ENCODE assay signal across 27 cellular contexts in genomic region chr12:113577464-113578121, GRCh38.
"Had no signal": no experiment of that assay in that cellular context is flagged by ENCODE, and none has a peak within 500 bp of the region (broad histone marks: within the 10 kb centered on the region; RNA-seq: fewer than 3 reads in every experiment).

No MANE protein-coding gene starts in this region.

- H3K4me1 Mint-ChIP-seq: activated CD4-positive, alpha-beta memory T cell treated with anti-CD3 and anti-CD28 coated beads, Interleukin-2, amount 10 ng/mL, durations not matched to agents 7 days and 5 days; activated CD4-positive, alpha-beta T cell treated with anti-CD3 and anti-CD28 coated beads, Interleukin-2, amount 10 ng/mL, durations not matched to agents 24 days and 14 days; activated T-helper 17 cell treated with anti-CD3 and anti-CD28 coated beads, Interleukin-2, amount 50 U/mL, for 72 hours; stimulated activated effector memory CD8-positive, alpha-beta T cell treated with anti-CD3 and anti-CD28 coated beads, Interleukin-12 subunit alpha, Interleukin-12 subunit beta, amount 100 ng/mL, for 72 hours; T-helper 17 cell had no signal

- ATAC-seq: activated T-cell treated with anti-CD3 and anti-CD28 coated beads, Interleukin-2, amount 50 U/mL, for 4 hours; activated T-helper 17 cell treated with anti-CD3 and anti-CD28 coated beads, Interleukin-2, amount 50 U/mL, for 72 hours; foreskin keratinocyte; heart left ventricle; left ventricle myocardium superior; mucosa of descending colon; natural killer cell treated with Interleukin-12 subunit alpha and Interleukin-12 subunit beta and Interleukin-15 and Interleukin-18, amount 100 ng/mL, for 72 hours; right lobe of liver; stimulated activated effector memory CD8-positive, alpha-beta T cell treated with anti-CD3 and anti-CD28 coated beads, Interleukin-12 subunit alpha, Interleukin-12 subunit beta, amount 100 ng/mL, for 72 hours; T-helper 17 cell had no signal

- H3K4me3 ChIP-seq: esophagus muscularis mucosa, heart left ventricle, mucosa of descending colon, right lobe of liver, thoracic aorta had no signal

- H3K36me3 ChIP-seq: esophagus muscularis mucosa, heart left ventricle, neutrophil, right lobe of liver, thoracic aorta, WERI-Rb-1 had no signal

- H3K27ac ChIP-seq: esophagus muscularis mucosa, foreskin keratinocyte, heart left ventricle, neutrophil, right lobe of liver, thoracic aorta, WERI-Rb-1 had no signal

- H3K9me3 Mint-ChIP-seq: activated CD4-positive, alpha-beta memory T cell treated with anti-CD3 and anti-CD28 coated beads, Interleukin-2, amount 10 ng/mL, durations not matched to agents 7 days and 5 days had no signal

- H3K36me3 Mint-ChIP-seq: stimulated activated effector memory CD8-positive, alpha-beta T cell treated with anti-CD3 and anti-CD28 coated beads, Interleukin-12 subunit alpha, Interleukin-12 subunit beta, amount 100 ng/mL, for 72 hours had no signal

- H3K27ac Mint-ChIP-seq: activated CD4-positive, alpha-beta memory T cell treated with anti-CD3 and anti-CD28 coated beads, Interleukin-2, amount 10 ng/mL, durations not matched to agents 7 days and 5 days; activated CD4-positive, alpha-beta T cell treated with anti-CD3 and anti-CD28 coated beads, Interleukin-2, amount 10 ng/mL, durations not matched to agents 24 days and 14 days; activated T-helper 17 cell treated with anti-CD3 and anti-CD28 coated beads, Interleukin-2, amount 50 U/mL, for 72 hours; natural killer cell treated with Interleukin-12 subunit alpha and Interleukin-12 subunit beta and Interleukin-15 and Interleukin-18, amount 100 ng/mL, for 72 hours; stimulated activated effector memory CD8-positive, alpha-beta T cell treated with anti-CD3 and anti-CD28 coated beads, Interleukin-12 subunit alpha, Interleukin-12 subunit beta, amount 100 ng/mL, for 72 hours; stimulated activated naive CD8-positive, alpha-beta T cell treated with anti-CD3 and anti-CD28 coated beads, Interleukin-15, Interleukin-2, amounts not matched to agents 100 ng/mL and 50 ng/mL, for 24 hours; T-helper 17 cell had no signal

- H3K4me1 ChIP-seq: esophagus muscularis mucosa, foreskin keratinocyte, heart left ventricle, right lobe of liver had no signal

- H3K9me3 ChIP-seq: neutrophil, right lobe of liver, thoracic aorta had no signal

- H3K27me3 ChIP-seq: foreskin keratinocyte, right lobe of liver had no signal

- DNase-seq: activated CD4-positive, alpha-beta memory T cell treated with anti-CD3 and anti-CD28 coated beads, Interleukin-2, amount 10 ng/mL, durations not matched to agents 7 days and 5 days; activated CD4-positive, alpha-beta T cell treated with anti-CD3 and anti-CD28 coated beads, Interleukin-2, amount 10 ng/mL, durations not matched to agents 24 days and 14 days; activated CD4-positive, CD25-positive, alpha-beta regulatory T cell treated with anti-CD3 and anti-CD28 coated beads, Interleukin-2, amount 50 U/mL, for 72 hours; activated CD8-positive, alpha-beta memory T cell treated with anti-CD3 and anti-CD28 coated beads, Interleukin-2, amount 50 U/mL, for 48 hours; activated gamma-delta T cell treated with Interleukin-2 at 50 U/mL for 16 hours; activated naive CD4-positive, alpha-beta T cell treated with anti-CD3 and anti-CD28 coated beads, Interleukin-2, amount 50 U/mL, for 16 hours; activated T-cell treated with anti-CD3 and anti-CD28 coated beads, Interleukin-2, amount 50 U/mL, for 4 hours; amniotic stem cell; cortex of kidney; foreskin keratinocyte; heart left ventricle; islet precursor cell; left ventricle myocardium superior; mucosa of descending colon; right lobe of liver; stimulated activated CD4-positive, alpha-beta T cell treated with anti-CD3 and anti-CD28 coated beads, Interleukin-4, amount 100 ng/mL, for 24 hours; T-helper 17 cell; T1000; trophoblast cell; WERI-Rb-1 had no signal

- H3K4me3 Mint-ChIP-seq: activated CD4-positive, alpha-beta memory T cell treated with anti-CD3 and anti-CD28 coated beads, Interleukin-2, amount 10 ng/mL, durations not matched to agents 7 days and 5 days; activated CD4-positive, alpha-beta T cell treated with anti-CD3 and anti-CD28 coated beads, Interleukin-2, amount 10 ng/mL, durations not matched to agents 24 days and 14 days; activated T-cell treated with anti-CD3 and anti-CD28 coated beads, Interleukin-2, amount 50 U/mL, for 4 hours; activated T-helper 17 cell treated with anti-CD3 and anti-CD28 coated beads, Interleukin-2, amount 50 U/mL, for 72 hours; natural killer cell treated with Interleukin-12 subunit alpha and Interleukin-12 subunit beta and Interleukin-15 and Interleukin-18, amount 100 ng/mL, for 72 hours; stimulated activated effector memory CD8-positive, alpha-beta T cell treated with anti-CD3 and anti-CD28 coated beads, Interleukin-12 subunit alpha, Interleukin-12 subunit beta, amount 100 ng/mL, for 72 hours; stimulated activated naive CD8-positive, alpha-beta T cell treated with anti-CD3 and anti-CD28 coated beads, Interleukin-15, Interleukin-2, amounts not matched to agents 100 ng/mL and 50 ng/mL, for 24 hours; T-helper 17 cell had no signal
